ENCODE assay signal across 8 cellular contexts in genomic region chr20:26288379-26289061, GRCh38.
DNase-seq lines count a peak whose midpoint lies in the region; ATAC-seq and TF ChIP-seq lines count a peak whose summit lies in the region.
"Not testable (repeated sequence)": the region's sequence is repeated elsewhere in the genome, so short reads cannot be mapped to it uniquely, and the experiment has no call there.

No MANE protein-coding gene starts in this region.

- not testable (repeated sequence) for H3K27me3 Mint-ChIP-seq in CD8-positive, alpha-beta T cell (ENCODE audit: low read depth); T-helper 17 cell; activated CD4-positive, alpha-beta T cell treated with anti-CD3 and anti-CD28 coated beads, Interleukin-2, amount 10 ng/mL, durations not matched to agents 7 days and 5 days; activated CD8-positive, alpha-beta memory T cell treated with anti-CD3 and anti-CD28 coated beads, Interleukin-2, amount 10 ng/mL, durations not matched to agents 7 days and 5 days; activated T-helper 2 cell treated with anti-CD3 and anti-CD28 coated beads, Interferon-gamma antibody, Interleukin-2, Interleukin-4, amounts not matched to agents 10 μg/mL and 5 μg/mL and 100 μg/mL, durations not matched to agents 14 hours and 24 hours and 36 hours (ENCODE audit: low read depth); activated naive CD8-positive, alpha-beta T cell; naive thymus-derived CD8-positive, alpha-beta T cell

- TF ChIP-seq CTCF in CD8-positive, alpha-beta T cell (IDR thresholded peaks at IDR 0.05), result not testable (repeated sequence)

- H3K27ac ChIP-seq in CD8-positive, alpha-beta T cell (ENCODE audit: low read depth, low read length), result not testable (repeated sequence)

- ATAC-seq in CD8-positive, alpha-beta T cell; T-helper 17 cell: not testable (repeated sequence)
- ATAC-seq in activated CD8-positive, alpha-beta memory T cell treated with anti-CD3 and anti-CD28 coated beads, Interleukin-2, amount 10 ng/mL, durations not matched to agents 7 days and 5 days, result peak; percentile 27
- peak in 1 of 2 donors; percentile 52 for ATAC-seq in naive thymus-derived CD8-positive, alpha-beta T cell

- H3K4me1 Mint-ChIP-seq in CD8-positive, alpha-beta T cell (ENCODE audit: low read depth), result peaks cover 72% of the 10 kb centered on the region
- peaks cover 18% of the 10 kb centered on the region for H3K4me1 Mint-ChIP-seq in T-helper 17 cell
- peaks cover 49% of the 10 kb centered on the region for H3K4me1 Mint-ChIP-seq in activated CD4-positive, alpha-beta T cell treated with anti-CD3 and anti-CD28 coated beads, Interleukin-2, amount 10 ng/mL, durations not matched to agents 7 days and 5 days
- H3K4me1 Mint-ChIP-seq in activated CD8-positive, alpha-beta memory T cell treated with anti-CD3 and anti-CD28 coated beads, Interleukin-2, amount 10 ng/mL, durations not matched to agents 7 days and 5 days, result peaks cover 22% of the 10 kb centered on the region
- H3K4me1 Mint-ChIP-seq in activated T-helper 2 cell treated with anti-CD3 and anti-CD28 coated beads, Interferon-gamma antibody, Interleukin-2, Interleukin-4, amounts not matched to agents 10 μg/mL and 5 μg/mL and 100 μg/mL, durations not matched to agents 14 hours and 24 hours and 36 hours (ENCODE audit: low read depth), result not testable (repeated sequence)
- H3K4me1 Mint-ChIP-seq in activated naive CD8-positive, alpha-beta T cell (ENCODE audit: low read depth), result peaks cover 95% of the 10 kb centered on the region
- H3K4me1 Mint-ChIP-seq in naive thymus-derived CD8-positive, alpha-beta T cell, result peaks cover 5 to 85% (median 57%) of the 10 kb centered on the region in 4 donors

- peak overlapping the region; percentile 38 for H3K27ac Mint-ChIP-seq in CD8-positive, alpha-beta T cell
- peak overlapping the region; percentile 79 for H3K27ac Mint-ChIP-seq in T-helper 17 cell
- H3K27ac Mint-ChIP-seq in activated CD4-positive, alpha-beta T cell treated with anti-CD3 and anti-CD28 coated beads, Interleukin-2, amount 10 ng/mL, durations not matched to agents 7 days and 5 days, result peak overlapping the region; percentile 66
- H3K27ac Mint-ChIP-seq in activated CD8-positive, alpha-beta memory T cell treated with anti-CD3 and anti-CD28 coated beads, Interleukin-2, amount 10 ng/mL, durations not matched to agents 7 days and 5 days, result peak overlapping the region; percentile 61
- peak overlapping the region; percentile 28 for H3K27ac Mint-ChIP-seq in activated T-helper 2 cell treated with anti-CD3 and anti-CD28 coated beads, Interferon-gamma antibody, Interleukin-2, Interleukin-4, amounts not matched to agents 10 μg/mL and 5 μg/mL and 100 μg/mL, durations not matched to agents 14 hours and 24 hours and 36 hours
- peak overlapping the region; percentile 85 for H3K27ac Mint-ChIP-seq in activated naive CD8-positive, alpha-beta T cell
- peak overlapping the region in 8 of 10 donors; percentile 37 to 93 (median 72) for H3K27ac Mint-ChIP-seq in naive thymus-derived CD8-positive, alpha-beta T cell

- H3K9me3 Mint-ChIP-seq in CD8-positive, alpha-beta T cell; activated CD8-positive, alpha-beta memory T cell treated with anti-CD3 and anti-CD28 coated beads, Interleukin-2, amount 10 ng/mL, durations not matched to agents 7 days and 5 days (ENCODE audit: low read depth); activated naive CD8-positive, alpha-beta T cell (ENCODE audit: low read depth): not testable (repeated sequence)
- H3K9me3 Mint-ChIP-seq in activated CD4-positive, alpha-beta T cell treated with anti-CD3 and anti-CD28 coated beads, Interleukin-2, amount 10 ng/mL, durations not matched to agents 7 days and 5 days, result peaks cover 32% of the 10 kb centered on the region
- H3K9me3 Mint-ChIP-seq in activated T-helper 2 cell treated with anti-CD3 and anti-CD28 coated beads, Interferon-gamma antibody, Interleukin-2, Interleukin-4, amounts not matched to agents 10 μg/mL and 5 μg/mL and 100 μg/mL, durations not matched to agents 14 hours and 24 hours and 36 hours, result peaks cover 23% of the 10 kb centered on the region
- peaks cover 0 to 24% (median 0%) of the 10 kb centered on the region in 9 donors for H3K9me3 Mint-ChIP-seq in naive thymus-derived CD8-positive, alpha-beta T cell

- H3K4me3 Mint-ChIP-seq in CD8-positive, alpha-beta T cell, result peak overlapping the region; percentile 32
- peak overlapping the region; percentile 31 for H3K4me3 Mint-ChIP-seq in T-helper 17 cell
- H3K4me3 Mint-ChIP-seq in activated CD4-positive, alpha-beta T cell treated with anti-CD3 and anti-CD28 coated beads, Interleukin-2, amount 10 ng/mL, durations not matched to agents 7 days and 5 days; activated CD8-positive, alpha-beta memory T cell treated with anti-CD3 and anti-CD28 coated beads, Interleukin-2, amount 10 ng/mL, durations not matched to agents 7 days and 5 days: not testable (repeated sequence)
- peak overlapping the region; percentile 5 for H3K4me3 Mint-ChIP-seq in activated T-helper 2 cell treated with anti-CD3 and anti-CD28 coated beads, Interferon-gamma antibody, Interleukin-2, Interleukin-4, amounts not matched to agents 10 μg/mL and 5 μg/mL and 100 μg/mL, durations not matched to agents 14 hours and 24 hours and 36 hours (ENCODE audit: low read depth)
- peak overlapping the region; percentile 52 for H3K4me3 Mint-ChIP-seq in activated naive CD8-positive, alpha-beta T cell
- H3K4me3 Mint-ChIP-seq in naive thymus-derived CD8-positive, alpha-beta T cell, result peak overlapping the region in 8 of 10 donors; percentile 31 to 60 (median 52)

- intact Hi-C loops in CD8-positive, alpha-beta T cell (cut with DNase I, micrococcal nuclease); activated T-helper 2 cell treated with anti-CD3 and anti-CD28 coated beads, Interferon-gamma antibody, Interleukin-2, Interleukin-4, amounts not matched to agents 10 μg/mL and 5 μg/mL and 100 μg/mL, durations not matched to agents 14 hours and 24 hours and 36 hours (cut with micrococcal nuclease): not testable (repeated sequence)

- POLR2A ChIA-PET in CD8-positive, alpha-beta T cell (lab: Charles Lee); activated CD4-positive, alpha-beta T cell treated with anti-CD3 and anti-CD28 coated beads, Interleukin-2, amount 10 ng/mL, durations not matched to agents 7 days and 5 days (lab: Charles Lee); naive thymus-derived CD8-positive, alpha-beta T cell (lab: Charles Lee): not testable (repeated sequence)

- not testable (repeated sequence) for H3K36me3 ChIP-seq in CD8-positive, alpha-beta T cell (ENCODE audit: insufficient read depth, low read length)

- not testable (repeated sequence) for H3K36me3 Mint-ChIP-seq in CD8-positive, alpha-beta T cell; T-helper 17 cell (ENCODE audit: low read depth); activated naive CD8-positive, alpha-beta T cell
- H3K36me3 Mint-ChIP-seq in activated CD4-positive, alpha-beta T cell treated with anti-CD3 and anti-CD28 coated beads, Interleukin-2, amount 10 ng/mL, durations not matched to agents 7 days and 5 days (ENCODE audit: low read depth), result peaks cover 58% of the 10 kb centered on the region
- peaks cover 32% of the 10 kb centered on the region for H3K36me3 Mint-ChIP-seq in activated CD8-positive, alpha-beta memory T cell treated with anti-CD3 and anti-CD28 coated beads, Interleukin-2, amount 10 ng/mL, durations not matched to agents 7 days and 5 days
- peaks cover 56% of the 10 kb centered on the region for H3K36me3 Mint-ChIP-seq in activated T-helper 2 cell treated with anti-CD3 and anti-CD28 coated beads, Interferon-gamma antibody, Interleukin-2, Interleukin-4, amounts not matched to agents 10 μg/mL and 5 μg/mL and 100 μg/mL, durations not matched to agents 14 hours and 24 hours and 36 hours (ENCODE audit: low read depth)
- peaks cover 0 to 17% (median 0%) of the 10 kb centered on the region in 3 donors for H3K36me3 Mint-ChIP-seq in naive thymus-derived CD8-positive, alpha-beta T cell

- DNase-seq in CD8-positive, alpha-beta T cell; T-helper 17 cell; activated CD4-positive, alpha-beta T cell treated with anti-CD3 and anti-CD28 coated beads, Interleukin-2, amount 10 ng/mL, durations not matched to agents 7 days and 5 days; activated CD8-positive, alpha-beta memory T cell treated with anti-CD3 and anti-CD28 coated beads, Interleukin-2, amount 10 ng/mL, durations not matched to agents 7 days and 5 days; activated T-helper 2 cell treated with anti-CD3 and anti-CD28 coated beads, Interferon-gamma antibody, Interleukin-2, Interleukin-4, amounts not matched to agents 10 μg/mL and 5 μg/mL and 100 μg/mL, durations not matched to agents 14 hours and 24 hours and 36 hours (ENCODE audit: low spot score): not testable (repeated sequence)
- peak; percentile 39 for DNase-seq in MV-4-11 (lab: John Stamatoyannopoulos, UW)
- peak in 2 of 10 donors; percentile 24 to 34 for DNase-seq in naive thymus-derived CD8-positive, alpha-beta T cell

- not testable (repeated sequence) for H3K27me3 ChIP-seq in CD8-positive, alpha-beta T cell (ENCODE audit: insufficient read depth, low read length)

- not testable (repeated sequence) for H3K9me3 ChIP-seq in CD8-positive, alpha-beta T cell (ENCODE audit: low read length); T-helper 17 cell (ENCODE audit: control insufficient read depth, low read length, poor library complexity, severe bottlenecking)

- CTCF ChIA-PET in CD8-positive, alpha-beta T cell (lab: Charles Lee); activated CD4-positive, alpha-beta T cell treated with anti-CD3 and anti-CD28 coated beads, Interleukin-2, amount 10 ng/mL, durations not matched to agents 7 days and 5 days (lab: Charles Lee); activated CD8-positive, alpha-beta memory T cell treated with anti-CD3 and anti-CD28 coated beads, Interleukin-2, amount 10 ng/mL, durations not matched to agents 7 days and 5 days (lab: Charles Lee): not testable (repeated sequence)

- H3K4me1 ChIP-seq in CD8-positive, alpha-beta T cell (ENCODE audit: insufficient read depth, low read length), result peaks cover 58% of the 10 kb centered on the region

- not testable (repeated sequence) for H3K4me3 ChIP-seq in CD8-positive, alpha-beta T cell (ENCODE audit: low read depth, low read length)

Comparison
In these comparisons a context has a peak if more than half of its experiments do, and no peak if none do; other contexts are left out.
1. H3K27ac Mint-ChIP-seq: peak in every context shown above with its lines; median percentile 85 in activated naive CD8-positive, alpha-beta T cell; 79 in T-helper 17 cell; 72 in naive thymus-derived CD8-positive, alpha-beta T cell; 66 in activated CD4-positive, alpha-beta T cell treated with anti-CD3 and anti-CD28 coated beads, Interleukin-2, amount 10 ng/mL, durations not matched to agents 7 days and 5 days; 61 in activated CD8-positive, alpha-beta memory T cell treated with anti-CD3 and anti-CD28 coated beads, Interleukin-2, amount 10 ng/mL, durations not matched to agents 7 days and 5 days; 38 in CD8-positive, alpha-beta T cell; 28 in activated T-helper 2 cell treated with anti-CD3 and anti-CD28 coated beads, Interferon-gamma antibody, Interleukin-2, Interleukin-4, amounts not matched to agents 10 μg/mL and 5 μg/mL and 100 μg/mL, durations not matched to agents 14 hours and 24 hours and 36 hours.